8 cellular contexts compared by ENCODE assay signal in the genomic region with DNA sequence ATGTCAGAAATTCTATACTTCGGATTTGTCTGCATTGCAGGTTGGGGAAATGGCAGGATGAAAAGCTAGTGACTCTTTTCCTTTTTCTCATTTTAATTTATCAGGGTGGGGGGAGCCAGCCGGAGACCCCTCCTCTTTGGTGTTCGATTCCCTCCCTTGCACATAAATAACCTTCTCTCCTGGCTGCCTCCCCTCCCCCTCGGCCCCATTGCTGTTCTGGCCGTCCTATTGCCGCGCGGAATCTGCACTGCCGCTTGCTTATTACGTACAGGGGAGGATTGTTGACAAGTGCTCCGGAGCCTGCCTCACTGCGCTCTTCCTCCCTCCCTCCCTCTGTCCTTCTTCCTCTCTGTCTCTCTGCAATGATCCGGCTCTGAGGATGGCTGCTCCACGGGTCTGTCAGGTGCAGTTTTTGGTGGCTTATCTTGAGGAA.
DNase-seq lines count a peak whose midpoint lies in the region; ATAC-seq and TF ChIP-seq lines count a peak whose summit lies in the region.

No MANE protein-coding gene starts in this region.

- intact Hi-C loops in upper lobe of right lung (cut with DNase I) = no loop called here

- H3K27me3 ChIP-seq in SJCRH30 (no peaks in the 10 kb centered on the region), mononuclear cell (ENCODE audit: insufficient read depth, low read length) (no peaks in the 10 kb centered on the region), upper lobe of right lung (no peaks in the 10 kb centered on the region)

- H3K27me3 Mint-ChIP-seq in activated naive CD4-positive, alpha-beta T cell treated with anti-CD3 and anti-CD28 coated beads, Interleukin-2, amount 10 ng/mL, durations not matched to agents 7 days and 5 days = no peaks in the 10 kb centered on the region
- H3K27me3 Mint-ChIP-seq in effector memory CD8-positive, alpha-beta T cell = no peaks in the 10 kb centered on the region

- CTCF ChIA-PET in activated naive CD4-positive, alpha-beta T cell treated with anti-CD3 and anti-CD28 coated beads, Interleukin-2, amount 10 ng/mL, durations not matched to agents 7 days and 5 days (lab: Charles Lee) = interaction anchor here (0.8 to 1.3 kb wide), 3 partner anchors 10 to 12 kb away, joined by 3 to 6 read pairs (median 4); no protein-coding TSS in a partner anchor

- H3K4me1 ChIP-seq in SJCRH30 (peaks cover 7% of the 10 kb centered on the region), mononuclear cell (ENCODE audit: insufficient read depth, low read length) (peaks cover 81% of the 10 kb centered on the region), upper lobe of right lung (peaks cover 38% of the 10 kb centered on the region)

- H3K9me3 ChIP-seq in SJCRH30 (replicated peaks) (no peaks in the 10 kb centered on the region), mononuclear cell (ENCODE audit: low read depth, low read length) (no peaks in the 10 kb centered on the region), upper lobe of right lung (no peaks in the 10 kb centered on the region)

- peak overlapping the region; percentile 75 for H3K4me3 Mint-ChIP-seq in activated naive CD4-positive, alpha-beta T cell treated with anti-CD3 and anti-CD28 coated beads, Interleukin-2, amount 10 ng/mL, durations not matched to agents 7 days and 5 days
- peak overlapping the region; percentile 20 to 66 for H3K4me3 Mint-ChIP-seq in effector memory CD8-positive, alpha-beta T cell

- H3K9me3 Mint-ChIP-seq in activated naive CD4-positive, alpha-beta T cell treated with anti-CD3 and anti-CD28 coated beads, Interleukin-2, amount 10 ng/mL, durations not matched to agents 7 days and 5 days = no peaks in the 10 kb centered on the region
- H3K9me3 Mint-ChIP-seq in effector memory CD8-positive, alpha-beta T cell = no peaks in the 10 kb centered on the region

- H3K36me3 Mint-ChIP-seq in activated naive CD4-positive, alpha-beta T cell treated with anti-CD3 and anti-CD28 coated beads, Interleukin-2, amount 10 ng/mL, durations not matched to agents 7 days and 5 days = peaks cover 16% of the 10 kb centered on the region
- peaks cover 3% of the 10 kb centered on the region for H3K36me3 Mint-ChIP-seq in effector memory CD8-positive, alpha-beta T cell (ENCODE audit: insufficient read depth)

- peaks cover 83% of the 10 kb centered on the region for H3K4me1 Mint-ChIP-seq in activated naive CD4-positive, alpha-beta T cell treated with anti-CD3 and anti-CD28 coated beads, Interleukin-2, amount 10 ng/mL, durations not matched to agents 7 days and 5 days
- H3K4me1 Mint-ChIP-seq in effector memory CD8-positive, alpha-beta T cell (ENCODE audit: low read depth in 2 of 2) = peaks cover 54 to 65% of the 10 kb centered on the region in 2 donors

- no peak for ATAC-seq in effector memory CD8-positive, alpha-beta T cell (replicated peaks)
- ATAC-seq in upper lobe of right lung (peak; percentile 78), GM21528 (IDR thresholded peaks at IDR 0.05; ENCODE audit: low FRiP score, unreplicated experiment) (no peak)

- peak; percentile 73 for DNase-seq in activated naive CD4-positive, alpha-beta T cell treated with anti-CD3 and anti-CD28 coated beads, Interleukin-2, amount 10 ng/mL, durations not matched to agents 7 days and 5 days
- no peak for DNase-seq in activated naive CD4-positive, alpha-beta T cell (lab: John Stamatoyannopoulos, UW)
- DNase-seq in SJCRH30 = peak; percentile 42 to 51
- DNase-seq in effector memory CD8-positive, alpha-beta T cell = no peak
- DNase-seq in upper lobe of right lung = peak; percentile 71
- no peak for DNase-seq in GDM1 (lab: John Stamatoyannopoulos, UW)

- H3K4me3 ChIP-seq in SJCRH30 (peak overlapping the region; percentile 41), mononuclear cell (ENCODE audit: low read length) (peak overlapping the region; percentile 2), upper lobe of right lung (peak overlapping the region; percentile 33)

- TF ChIP-seq CTCF in upper lobe of right lung (IDR thresholded peaks at IDR 0.05) = no peak

- H3K36me3 ChIP-seq in SJCRH30 (no peaks in the 10 kb centered on the region), upper lobe of right lung (no peaks in the 10 kb centered on the region)

- no peak overlapping the region for H3K27ac ChIP-seq in SJCRH30
- no peak overlapping the region for H3K27ac ChIP-seq in upper lobe of right lung

- peak overlapping the region; percentile 86 for H3K27ac Mint-ChIP-seq in activated naive CD4-positive, alpha-beta T cell treated with anti-CD3 and anti-CD28 coated beads, Interleukin-2, amount 10 ng/mL, durations not matched to agents 7 days and 5 days
- peak overlapping the region; percentile 19 to 32 for H3K27ac Mint-ChIP-seq in effector memory CD8-positive, alpha-beta T cell

Comparison
In these comparisons a context has a peak if more than half of its experiments do, and no peak if none do; other contexts are left out.
1. DNase-seq: peak in activated naive CD4-positive, alpha-beta T cell treated with anti-CD3 and anti-CD28 coated beads, Interleukin-2, amount 10 ng/mL, durations not matched to agents 7 days and 5 days (single experiment), SJCRH30 (2 of 2) and upper lobe of right lung (single experiment); none in activated naive CD4-positive, alpha-beta T cell (0 of 4), effector memory CD8-positive, alpha-beta T cell (0 of 3) and GDM1 (single experiment).
2. Peak in every context shown above with its lines, with median percentiles within 50 percentile points of each other: H3K4me3 ChIP-seq.